In the genomic region with DNA sequence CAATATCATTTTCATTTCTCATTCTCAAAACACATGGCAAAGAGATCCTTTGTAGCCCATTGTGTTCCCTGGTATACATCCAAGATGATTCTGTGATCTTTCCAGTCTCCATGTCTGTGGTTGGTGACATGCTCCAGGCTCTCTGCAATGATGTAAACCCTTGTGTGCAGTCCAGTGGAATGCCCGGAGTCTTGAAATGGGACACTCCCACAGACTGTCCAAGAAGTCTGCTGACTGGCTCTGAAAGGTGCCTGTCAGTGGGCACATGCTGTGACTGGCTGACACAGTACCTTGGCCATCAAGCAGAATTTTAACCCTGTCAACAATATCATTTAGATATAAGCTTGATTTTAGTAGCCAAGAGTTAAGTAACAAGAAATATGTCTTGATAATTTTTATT, we compare ENCODE assay signal across 10 cellular contexts.
DNase-seq lines count a peak whose midpoint lies in the region; ATAC-seq and TF ChIP-seq lines count a peak whose summit lies in the region.
"Had no signal": no experiment of that assay in that cellular context is flagged by ENCODE, and none has a peak within 500 bp of the region (broad histone marks: within the 10 kb centered on the region; RNA-seq: fewer than 3 reads in every experiment).

No MANE protein-coding gene starts in this region.

- H3K36me3 Mint-ChIP-seq in osteocyte (ENCODE audit: unreplicated experiment), result no peaks in the 10 kb centered on the region

- POLR2A ChIA-PET in BJ (lab: Charles Lee), result no interaction called here

- H3K4me3 Mint-ChIP-seq in osteocyte (ENCODE audit: unreplicated experiment), result no peak overlapping the region
- H3K4me3 Mint-ChIP-seq: activated T-cell treated with anti-CD3 and anti-CD28 coated beads, Interleukin-2, amount 50 U/mL, for 4 hours had no signal

- peak; percentile 99 for ATAC-seq in SK-N-SH treated with all-trans-retinoic acid at 6 μM for 48 hours
- ATAC-seq: activated T-cell treated with anti-CD3 and anti-CD28 coated beads, Interleukin-2, amount 50 U/mL, for 4 hours had no signal

- DNase-seq in BJ (ENCODE audit: low read depth) (peak; percentile 68), fibroblast of the conjunctiva (ENCODE audit: low read depth) (peak; percentile 24), non-pigmented ciliary epithelial cell (ENCODE audit: low read depth) (peak; percentile 71), NCI-H510A treated with DMSO at 0.1 percent for 48 hours (lab: John Stamatoyannopoulos, UW) (no peak), osteocyte (ENCODE audit: extremely low spot score, unreplicated experiment) (no peak)
- DNase-seq in activated CD8-positive, alpha-beta memory T cell treated with anti-CD3 and anti-CD28 coated beads, Interleukin-2, amount 50 U/mL, for 48 hours, result no peak
- DNase-seq in activated effector memory CD4-positive, alpha-beta T cell treated with Interleukin-2 at 50 U/mL for 16 hours, result no peak
- DNase-seq: activated T-cell treated with anti-CD3 and anti-CD28 coated beads, Interleukin-2, amount 50 U/mL, for 4 hours; GF-D8 had no signal

- H3K9me3 Mint-ChIP-seq in osteocyte (ENCODE audit: unreplicated experiment), result no peaks in the 10 kb centered on the region
- H3K9me3 Mint-ChIP-seq: activated T-cell treated with anti-CD3 and anti-CD28 coated beads, Interleukin-2, amount 50 U/mL, for 4 hours had no signal

- no peak overlapping the region for H3K4me3 ChIP-seq in BJ (ENCODE audit: low read depth, low read length)

- peaks cover 9% of the 10 kb centered on the region for H3K36me3 ChIP-seq in BJ (ENCODE audit: control insufficient read depth, insufficient read depth, low read length)

- H3K27me3 ChIP-seq in BJ (ENCODE audit: control insufficient read depth, insufficient read depth, low read length), result no peaks in the 10 kb centered on the region

- no peaks in the 10 kb centered on the region for H3K4me1 Mint-ChIP-seq in osteocyte (ENCODE audit: unreplicated experiment)

- no peaks in the 10 kb centered on the region for H3K27me3 Mint-ChIP-seq in osteocyte (ENCODE audit: unreplicated experiment)

- CTCF ChIA-PET in BJ (lab: Yijun Ruan, JAX), result interaction anchor here (1.0 kb wide), 1 partner anchor 12 kb away, joined by 4 read pairs; no protein-coding TSS in a partner anchor

- no peak overlapping the region for H3K27ac Mint-ChIP-seq in osteocyte (ENCODE audit: unreplicated experiment)

- no peak for TF ChIP-seq CTCF in BJ (IDR thresholded peaks at IDR 0.05; ENCODE audit: insufficient read depth, low read depth, low read length)
- no peak for TF ChIP-seq CTCF in osteocyte (IDR thresholded peaks at IDR 0.05)

TF ChIP-seq in SK-N-SH treated with all-trans-retinoic acid at 6 μM for 48 hours, 23 proteins besides CTCF, POLR2A, EP300 and RAD21:
- TF ChIP-seq RARB (CRISPR knock-in tag; IDR thresholded peaks at IDR 0.05) (no peak), SNAI2 (CRISPR knock-in tag; IDR thresholded peaks at IDR 0.05) (0 out of 2 replicates have a peak, but pooled peaks have one; percentile 30)
TF ChIP-seq in SK-N-SH treated with all-trans-retinoic acid at 6 μM for 48 hours: peak in this region for 1.

Comparison
In these comparisons a context has a peak if more than half of its experiments do, and no peak if none do; other contexts are left out.
1. DNase-seq: peak in BJ (single experiment), fibroblast of the conjunctiva (single experiment) and non-pigmented ciliary epithelial cell (single experiment); none in NCI-H510A treated with DMSO at 0.1 percent for 48 hours (single experiment), activated CD8-positive, alpha-beta memory T cell treated with anti-CD3 and anti-CD28 coated beads, Interleukin-2, amount 50 U/mL, for 48 hours (single experiment), activated effector memory CD4-positive, alpha-beta T cell treated with Interleukin-2 at 50 U/mL for 16 hours (single experiment) and osteocyte (single experiment).